Comparison of ENCODE assay signal across 19 cellular contexts in genomic region chr21:31364265-31364945, GRCh38. TPM values are rescaled to one million over a fixed set of nuclear protein-coding genes. Genes with fewer than 3 reads are reported as not detected.
DNase-seq lines count a peak whose midpoint lies in the region; ATAC-seq and TF ChIP-seq lines count a peak whose summit lies in the region.
"Had no signal": no experiment of that assay in that cellular context is flagged by ENCODE, and none has a peak within 500 bp of the region (broad histone marks: within the 10 kb centered on the region; RNA-seq: fewer than 3 reads in every experiment).

No MANE protein-coding gene starts in this region.

- H3K4me1 ChIP-seq in Loucy (ENCODE audit: insufficient read depth, low read length, poor library complexity, severe bottlenecking): peaks cover 32% of the 10 kb centered on the region
- H3K4me1 ChIP-seq in effector memory CD4-positive, alpha-beta T cell (ENCODE audit: control insufficient read depth, insufficient read depth, low read length, poor library complexity, severe bottlenecking): peaks cover 24% of the 10 kb centered on the region
- H3K4me1 ChIP-seq: Caco-2, pancreas, sigmoid colon had no signal

- H3K36me3 ChIP-seq in Loucy (ENCODE audit: insufficient read depth, low read length): no peaks in the 10 kb centered on the region
- H3K36me3 ChIP-seq in effector memory CD4-positive, alpha-beta T cell (ENCODE audit: control insufficient read depth, insufficient read depth, low read length): no peaks in the 10 kb centered on the region
- H3K36me3 ChIP-seq: pancreas, sigmoid colon had no signal

- peak overlapping the region; percentile 50 for H3K4me3 ChIP-seq in Loucy (ENCODE audit: low read length, poor library complexity, severe bottlenecking)
- H3K4me3 ChIP-seq in effector memory CD4-positive, alpha-beta T cell (ENCODE audit: insufficient read depth, low read depth, low read length, poor library complexity, severe bottlenecking): no peak overlapping the region
- H3K4me3 ChIP-seq: K562, pancreas, sigmoid colon had no signal

- peak overlapping the region; percentile 66 for H3K27ac Mint-ChIP-seq in stimulated activated naive B cell treated with anti-CD40 and anti-IgM and Interleukin-4, amounts not matched to agents 10 μg/mL and 1 μg/mL and 100 μg/mL, for 72 hours
- H3K27ac Mint-ChIP-seq: effector memory CD8-positive, alpha-beta T cell had no signal

- peaks cover 7% of the 10 kb centered on the region for H3K9me3 Mint-ChIP-seq in activated T-cell treated with anti-CD3 and anti-CD28 coated beads, Interleukin-2, amount 50 U/mL, for 4 hours
- peaks cover 5 to 7% of the 10 kb centered on the region in 2 donors for H3K9me3 Mint-ChIP-seq in stimulated activated naive B cell treated with anti-CD40 and anti-IgM and Interleukin-4, amounts not matched to agents 10 μg/mL and 1 μg/mL and 100 μg/mL, for 72 hours

- peak; percentile 63 to 78 for ATAC-seq in activated T-cell treated with anti-CD3 and anti-CD28 coated beads, Interleukin-2, amount 50 U/mL, for 4 hours
- ATAC-seq in stimulated activated naive B cell treated with anti-CD40 and anti-IgM and Interleukin-4, amounts not matched to agents 10 μg/mL and 1 μg/mL and 100 μg/mL, for 72 hours (replicated peaks): peak; percentile 7 to 39
- ATAC-seq: K562, pancreas had no signal

- peak overlapping the region; percentile 72 for H3K4me2 ChIP-seq in Loucy (ENCODE audit: low read depth, low read length, poor library complexity, severe bottlenecking)

- peak overlapping the region; percentile 36 for H3K27ac ChIP-seq in effector memory CD4-positive, alpha-beta T cell (ENCODE audit: insufficient read depth, low read length, poor library complexity, severe bottlenecking)
- H3K27ac ChIP-seq: pancreas, sigmoid colon had no signal

- DNase-seq in activated T-cell treated with anti-CD3 and anti-CD28 coated beads, Interleukin-2, amount 50 U/mL, for 4 hours: peak; percentile 15
- no peak for DNase-seq in activated T-cell treated with anti-CD3 and anti-CD28 coated beads, Interleukin-2, amount 50 U/mL, for 1 hour
- no peak for DNase-seq in effector memory CD4-positive, alpha-beta T cell
- no peak for DNase-seq in stimulated activated naive B cell treated with anti-CD40 and anti-IgM and Interleukin-4, amounts not matched to agents 10 μg/mL and 1 μg/mL and 100 μg/mL, for 72 hours
- DNase-seq in GF-D8 (lab: John Stamatoyannopoulos, UW) (no peak), iPS-NIHi11 (ENCODE audit: low spot score) (no peak), C1 segment of cervical spinal cord (lab: John Stamatoyannopoulos, UW) (no peak)
- DNase-seq: activated CD4-positive, CD25-positive, alpha-beta regulatory T cell treated with anti-CD3 and anti-CD28 coated beads, Interleukin-2, amount 50 U/mL, for 72 hours; activated effector memory CD4-positive, alpha-beta T cell treated with anti-CD3 and anti-CD28 coated beads, Interleukin-2, amount 50 U/mL, for 16 hours; Caco-2; effector memory CD8-positive, alpha-beta T cell; EL; glutamatergic neuron; HCEC 1CT; NCI-H2107; pancreas; sigmoid colon had no signal

- H3K9ac ChIP-seq in Loucy (ENCODE audit: low read depth, low read length, poor library complexity, severe bottlenecking): no peak overlapping the region

- no peak overlapping the region for H3K4me3 Mint-ChIP-seq in activated T-cell treated with anti-CD3 and anti-CD28 coated beads, Interleukin-2, amount 50 U/mL, for 4 hours
- H3K4me3 Mint-ChIP-seq in stimulated activated naive B cell treated with anti-CD40 and anti-IgM and Interleukin-4, amounts not matched to agents 10 μg/mL and 1 μg/mL and 100 μg/mL, for 72 hours: no peak overlapping the region

- H3K27me3 Mint-ChIP-seq in activated T-cell treated with anti-CD3 and anti-CD28 coated beads, Interleukin-2, amount 50 U/mL, for 4 hours (ENCODE audit: low read depth): no peaks in the 10 kb centered on the region
- H3K27me3 Mint-ChIP-seq in stimulated activated naive B cell treated with anti-CD40 and anti-IgM and Interleukin-4, amounts not matched to agents 10 μg/mL and 1 μg/mL and 100 μg/mL, for 72 hours: no peaks in the 10 kb centered on the region
- H3K27me3 Mint-ChIP-seq: effector memory CD8-positive, alpha-beta T cell had no signal

- peaks cover 34% of the 10 kb centered on the region for H3K4me1 Mint-ChIP-seq in activated T-cell treated with anti-CD3 and anti-CD28 coated beads, Interleukin-2, amount 50 U/mL, for 4 hours (ENCODE audit: low read depth)
- peaks cover 9 to 37% of the 10 kb centered on the region in 2 donors for H3K4me1 Mint-ChIP-seq in stimulated activated naive B cell treated with anti-CD40 and anti-IgM and Interleukin-4, amounts not matched to agents 10 μg/mL and 1 μg/mL and 100 μg/mL, for 72 hours

- no peaks in the 10 kb centered on the region for H3K36me3 Mint-ChIP-seq in activated T-cell treated with anti-CD3 and anti-CD28 coated beads, Interleukin-2, amount 50 U/mL, for 4 hours (ENCODE audit: insufficient read depth)
- peaks cover under 1 to 2% of the 10 kb centered on the region in 2 donors for H3K36me3 Mint-ChIP-seq in stimulated activated naive B cell treated with anti-CD40 and anti-IgM and Interleukin-4, amounts not matched to agents 10 μg/mL and 1 μg/mL and 100 μg/mL, for 72 hours

- H4K20me1 ChIP-seq in Loucy (ENCODE audit: insufficient read depth, low read length, poor library complexity, severe bottlenecking): peaks cover 9% of the 10 kb centered on the region

- H3K9me2 ChIP-seq in Loucy (replicated peaks; ENCODE audit: low read depth, low read length): no peaks in the 10 kb centered on the region

- no peaks in the 10 kb centered on the region for H3K27me3 ChIP-seq in Loucy (ENCODE audit: insufficient read depth, low read length, poor library complexity, severe bottlenecking)
- no peaks in the 10 kb centered on the region for H3K27me3 ChIP-seq in effector memory CD4-positive, alpha-beta T cell (replicated peaks; ENCODE audit: control insufficient read depth, insufficient read depth, low read length, poor library complexity, severe bottlenecking)
- H3K27me3 ChIP-seq: pancreas, sigmoid colon had no signal

- H3K9me3 ChIP-seq in Loucy (ENCODE audit: insufficient read depth, low read depth, low read length): no peaks in the 10 kb centered on the region
- no peaks in the 10 kb centered on the region for H3K9me3 ChIP-seq in effector memory CD4-positive, alpha-beta T cell (ENCODE audit: control insufficient read depth, low read length)
- H3K9me3 ChIP-seq: Caco-2, pancreas had no signal

- peaks cover 6% of the 10 kb centered on the region; the same call in 1 of the 2 replicates for H3F3A ChIP-seq in Loucy (ENCODE audit: low read depth)

- no peak overlapping the region for H2AFZ ChIP-seq in Loucy (ENCODE audit: low read length)

- H3K79me2 ChIP-seq in Loucy (ENCODE audit: insufficient read depth, low read length): peaks cover 8% of the 10 kb centered on the region; the same call in 1 of the 2 replicates

- TF ChIP-seq CTCF in Loucy (conservative IDR thresholded peaks at IDR 0.05; ENCODE audit: low read length): no peak

RNA-seq across cellular contexts. Expression of gene TIAM1, which starts 20.3 kb away (rescaled TPM):
- total RNA-seq in activated T-cell treated with anti-CD3 and anti-CD28 coated beads, Interleukin-2, amount 50 U/mL, for 4 hours: 100 to 1,000 TPM; 103 to 133 (median 132) TPM
